24 cellular contexts compared by ENCODE assay signal in genomic region chr2:238703436-238703835, GRCh38.
"Had no signal": no experiment of that assay in that cellular context is flagged by ENCODE, and none has a peak within 500 bp of the region (broad histone marks: within the 10 kb centered on the region; RNA-seq: fewer than 3 reads in every experiment).

No MANE protein-coding gene starts in this region.

- DNase-seq: activated CD8-positive, alpha-beta T cell treated with anti-CD3 and anti-CD28 coated beads, Interleukin-2, amount 10 ng/mL, durations not matched to agents 7 days and 5 days; activated naive CD4-positive, alpha-beta T cell treated with Interleukin-2 at 50 U/mL for 16 hours; anterior cingulate cortex; cerebellar nuclear complex; cortex of kidney; foreskin keratinocyte; heart right ventricle; lower lobe of right lung; pancreas; retina; SK-N-SH; small intestine; stimulated activated CD4-positive, alpha-beta T cell treated with anti-CD3 and anti-CD28 coated beads, Interleukin-1b, Interleukin-23, amount 100 ng/mL, for 48 hours; stimulated activated CD4-positive, alpha-beta T cell treated with anti-CD3 and anti-CD28 coated beads, Interleukin-4, amount 100 ng/mL, for 4 hours; stimulated activated CD8-positive, alpha-beta memory T cell treated with anti-CD3 and anti-CD28 coated beads, Interleukin-4, amount 100 ng/mL, for 48 hours; stimulated activated naive CD4-positive, alpha-beta T cell; T-helper 17 cell; T1000; testis; transverse colon; WERI-Rb-1 had no signal

- ATAC-seq: activated CD4-positive, CD25-positive, alpha-beta regulatory T cell treated with anti-CD3 and anti-CD28 coated beads, Interleukin-2, amount 50 U/mL, for 24 hours; activated CD8-positive, alpha-beta memory T cell treated with anti-CD3 and anti-CD28 coated beads, Interleukin-2, amount 10 ng/mL, durations not matched to agents 7 days and 5 days; activated CD8-positive, alpha-beta T cell treated with anti-CD3 and anti-CD28 coated beads, Interleukin-2, amount 10 ng/mL, durations not matched to agents 7 days and 5 days; esophagus mucosa; foreskin keratinocyte; lower lobe of right lung; pancreas; T-helper 17 cell had no signal
